In genomic region chr15:94912760-94913159, GRCh38 we compare ENCODE assay signal across 9 cellular contexts.
"Had no signal": no experiment of that assay in that cellular context is flagged by ENCODE, and none has a peak within 500 bp of the region (broad histone marks: within the 10 kb centered on the region; RNA-seq: fewer than 3 reads in every experiment).

No MANE protein-coding gene starts in this region.

- FAIRE-seq: HepG2 had no signal

- H3K9ac ChIP-seq: GM23248 had no signal

- H3K4me3 ChIP-seq: GM23248, HAP-1 had no signal

- H3K4me1 ChIP-seq: HAP-1 had no signal

- H3K9me3 ChIP-seq: HAP-1 had no signal

- H3K36me3 ChIP-seq: HAP-1 had no signal

- H2AFZ ChIP-seq: GM23248 had no signal

- ATAC-seq: HCT116, HepG2 had no signal

- DNase-seq: GM23248, GOT3, H7, HFFc6, KG1 had no signal

- H3K27ac ChIP-seq: GM23248, HL-60 had no signal
